Comparison of ENCODE assay signal across 8 cellular contexts in genomic region chr1:8818789-8819188, GRCh38. TPM values are rescaled to one million over a fixed set of nuclear protein-coding genes. Genes with fewer than 3 reads are reported as not detected.
A peak's percentile ranks its signal among the peaks of the same experiment; 100 is the strongest.
DNase-seq lines count a peak whose midpoint lies in the region; ATAC-seq, FAIRE-seq and TF ChIP-seq lines count a peak whose summit lies in the region.
"Not testable (repeated sequence)": the region's sequence is repeated elsewhere in the genome, so short reads cannot be mapped to it uniquely, and the experiment has no call there.

No MANE protein-coding gene starts in this region.

- H3K4me1 Mint-ChIP-seq in CD4-positive, alpha-beta T cell (ENCODE audit: low read depth): peaks cover 40% of the 10 kb centered on the region
- peaks cover 37% of the 10 kb centered on the region for H3K4me1 Mint-ChIP-seq in activated naive CD8-positive, alpha-beta T cell treated with anti-CD3 and anti-CD28 coated beads, Interleukin-2, amount 50 U/mL, for 24 hours
- H3K4me1 Mint-ChIP-seq in neural progenitor cell: peaks cover 54% of the 10 kb centered on the region

- H3K4me3 ChIP-seq in Loucy (ENCODE audit: low read length, poor library complexity, severe bottlenecking) (peak overlapping the region; percentile 99), WI38 (ENCODE audit: low read depth, low read length) (peak overlapping the region; percentile 74), keratinocyte (ENCODE audit: control insufficient read depth in 2 of 3, extremely low read depth in 1 of 3, insufficient read depth in 2 of 3, low read depth in 1 of 3, low read length in 3 of 3) (peak overlapping the region in 1 of 3 experiments; percentile 76), stomach (peak overlapping the region in 2 of 4 donors; percentile 66 to 88)
- H3K4me3 ChIP-seq in neural progenitor cell: not testable (repeated sequence)

- ATAC-seq in CD4-positive, alpha-beta T cell (ENCODE audit: poor library complexity); activated naive CD8-positive, alpha-beta T cell treated with anti-CD3 and anti-CD28 coated beads, Interleukin-2, amount 50 U/mL, for 24 hours: not testable (repeated sequence)

- dilution Hi-C loops in keratinocyte (cut with MboI; ENCODE audit: extremely low pct_ligation_motif_present, low sequenced_read_pairs): not testable (repeated sequence)

- H3K4me2 ChIP-seq in Loucy (ENCODE audit: low read depth, low read length, poor library complexity, severe bottlenecking) (peak overlapping the region; percentile 81), keratinocyte (ENCODE audit: control insufficient read depth, extremely low read depth, insufficient read depth, low read depth, low read length) (peak overlapping the region; percentile 99), neural progenitor cell (peak overlapping the region; percentile 94)

- not testable (repeated sequence) for H3K27me3 ChIP-seq in CD4-positive, alpha-beta T cell (ENCODE audit: control insufficient read depth, insufficient read depth, low read length); Loucy (ENCODE audit: insufficient read depth, low read length, poor library complexity, severe bottlenecking); keratinocyte (ENCODE audit: control insufficient read depth, extremely low read depth, insufficient read depth, low read length); neural progenitor cell; stomach

- FAIRE-seq in keratinocyte (lab: Jason Lieb, UNC): not testable (repeated sequence)

- not testable (repeated sequence) for TF ChIP-seq EP300 in stomach (IDR thresholded peaks at IDR 0.05)

- H3K9me3 Mint-ChIP-seq in CD4-positive, alpha-beta T cell; activated naive CD8-positive, alpha-beta T cell treated with anti-CD3 and anti-CD28 coated beads, Interleukin-2, amount 50 U/mL, for 24 hours; neural progenitor cell: not testable (repeated sequence)

- H3K9me2 ChIP-seq in Loucy (replicated peaks; ENCODE audit: low read depth, low read length): not testable (repeated sequence)

- intact Hi-C loops in CD4-positive, alpha-beta T cell (cut with DNase I, micrococcal nuclease): loop anchor here (5.0 to 10.0 kb wide), 5 partner anchors 59 to 1034 kb away; partner anchors contain the start of genes ENO1 (in 1 of the 2), H6PD (in 1 of the 2) and PER3 (in 1 of the 2)
- intact Hi-C loops in stomach (cut with DNase I; ENCODE audit: low total_unique reads): not testable (repeated sequence)

- H3K27ac Mint-ChIP-seq in CD4-positive, alpha-beta T cell: peak overlapping the region; percentile 86
- H3K27ac Mint-ChIP-seq in activated naive CD8-positive, alpha-beta T cell treated with anti-CD3 and anti-CD28 coated beads, Interleukin-2, amount 50 U/mL, for 24 hours: peak overlapping the region; percentile 91
- peak overlapping the region; percentile 97 for H3K27ac Mint-ChIP-seq in neural progenitor cell

- not testable (repeated sequence) for H3F3A ChIP-seq in Loucy (ENCODE audit: low read depth)
- H3F3A ChIP-seq in neural progenitor cell (ENCODE audit: low read depth): peaks cover 31% of the 10 kb centered on the region

- not testable (repeated sequence) for H3K9me1 ChIP-seq in keratinocyte (ENCODE audit: control insufficient read depth, extremely low read depth, insufficient read depth, low read length)

- WGBS in stomach, 5 donors: 81 to 88% (median 85%) methylated on average over 10 to 13 of the region's 13 CpGs

- TF ChIP-seq POLR2A in stomach (IDR thresholded peaks at IDR 0.05): not testable (repeated sequence)

- H3K36me3 ChIP-seq in Loucy (ENCODE audit: insufficient read depth, low read length); keratinocyte (ENCODE audit: control insufficient read depth in 2 of 2, extremely low read depth in 1 of 2, insufficient read depth in 2 of 2, low read length in 2 of 2); neural progenitor cell; stomach: not testable (repeated sequence)

- H3K79me2 ChIP-seq in Loucy (ENCODE audit: insufficient read depth, low read length) (peaks cover 36% of the 10 kb centered on the region), keratinocyte (ENCODE audit: control insufficient read depth, insufficient read depth, low read length) (peaks cover 24% of the 10 kb centered on the region), neural progenitor cell (ENCODE audit: low read depth) (peaks cover 35% of the 10 kb centered on the region)

- DNase-seq in CD4-positive, alpha-beta T cell; activated naive CD8-positive, alpha-beta T cell treated with anti-CD3 and anti-CD28 coated beads, Interleukin-2, amount 50 U/mL, for 24 hours; epithelial cell of prostate (ENCODE audit: low read depth, low spot score); keratinocyte (ENCODE audit: low read depth, low spot score); neural progenitor cell (ENCODE audit: low spot score); stomach: not testable (repeated sequence)

- peak overlapping the region; percentile 96; the same call in 1 of the 2 replicates for H2AFZ ChIP-seq in Loucy (ENCODE audit: low read length)
- not testable (repeated sequence) for H2AFZ ChIP-seq in keratinocyte (ENCODE audit: control insufficient read depth, low read length); neural progenitor cell (replicated peaks)

- H3K27ac ChIP-seq in CD4-positive, alpha-beta T cell (ENCODE audit: low read depth, low read length); keratinocyte (ENCODE audit: control insufficient read depth, insufficient read depth, low read length); neural progenitor cell: not testable (repeated sequence)
- peak overlapping the region; percentile 92 for H3K27ac ChIP-seq in epithelial cell of prostate
- peak overlapping the region in 3 of 5 donors; percentile 92 to 98 (median 96) for H3K27ac ChIP-seq in stomach

- CTCF ChIA-PET in CD4-positive, alpha-beta T cell (lab: Charles Lee): not testable (repeated sequence)

- H3K27me3 Mint-ChIP-seq in CD4-positive, alpha-beta T cell: peaks cover 11% of the 10 kb centered on the region
- not testable (repeated sequence) for H3K27me3 Mint-ChIP-seq in activated naive CD8-positive, alpha-beta T cell treated with anti-CD3 and anti-CD28 coated beads, Interleukin-2, amount 50 U/mL, for 24 hours
- peaks cover 10% of the 10 kb centered on the region for H3K27me3 Mint-ChIP-seq in neural progenitor cell (ENCODE audit: insufficient read depth, low read depth)

- TF ChIP-seq CTCF in CD4-positive, alpha-beta T cell (IDR thresholded peaks at IDR 0.05); Loucy (conservative IDR thresholded peaks at IDR 0.05; ENCODE audit: low read length); WI38 (IDR thresholded peaks at IDR 0.05; ENCODE audit: low read depth, low read length); keratinocyte (optimal IDR thresholded peaks at IDR 0.05 in 1 of 3, IDR thresholded peaks at IDR 0.05 in 1 of 3, conservative IDR thresholded peaks at IDR 0.05 in 1 of 3; ENCODE audit: extremely low read depth in 1 of 3, insufficient read depth in 2 of 3, low read length in 3 of 3); neural progenitor cell (IDR thresholded peaks at IDR 0.05); stomach (IDR thresholded peaks at IDR 0.05): not testable (repeated sequence)

- H3K4me1 ChIP-seq in Loucy (ENCODE audit: insufficient read depth, low read length, poor library complexity, severe bottlenecking): peaks cover 36% of the 10 kb centered on the region
- H3K4me1 ChIP-seq in keratinocyte (ENCODE audit: control insufficient read depth, extremely low read depth, insufficient read depth, low read length): peaks cover 28% of the 10 kb centered on the region
- peaks cover 20% of the 10 kb centered on the region for H3K4me1 ChIP-seq in neural progenitor cell
- H3K4me1 ChIP-seq in stomach: peaks cover 37 to 56% (median 48%) of the 10 kb centered on the region in 4 donors

- peak overlapping the region; percentile 79 for H3K9ac ChIP-seq in Loucy (ENCODE audit: low read depth, low read length, poor library complexity, severe bottlenecking)
- not testable (repeated sequence) for H3K9ac ChIP-seq in keratinocyte (ENCODE audit: control insufficient read depth, extremely low read depth, insufficient read depth, low read length); neural progenitor cell

- peak overlapping the region; percentile 92 for H3K4me3 Mint-ChIP-seq in CD4-positive, alpha-beta T cell
- peak overlapping the region; percentile 85 for H3K4me3 Mint-ChIP-seq in activated naive CD8-positive, alpha-beta T cell treated with anti-CD3 and anti-CD28 coated beads, Interleukin-2, amount 50 U/mL, for 24 hours
- peak overlapping the region; percentile 90 for H3K4me3 Mint-ChIP-seq in neural progenitor cell

- not testable (repeated sequence) for H3K9me3 ChIP-seq in CD4-positive, alpha-beta T cell (ENCODE audit: control insufficient read depth, low read length); Loucy (ENCODE audit: insufficient read depth, low read depth, low read length); keratinocyte (ENCODE audit: control insufficient read depth, low read depth, low read length); neural progenitor cell (ENCODE audit: low read depth); stomach

- POLR2A ChIA-PET in CD4-positive, alpha-beta T cell (lab: Charles Lee): not testable (repeated sequence)

- H4K20me1 ChIP-seq in Loucy (ENCODE audit: insufficient read depth, low read length, poor library complexity, severe bottlenecking) (peaks cover 31% of the 10 kb centered on the region), neural progenitor cell (ENCODE audit: low read depth) (peaks cover 19% of the 10 kb centered on the region)
- not testable (repeated sequence) for H4K20me1 ChIP-seq in keratinocyte (ENCODE audit: control insufficient read depth, extremely low read depth, insufficient read depth, low read length)

- peaks cover 13% of the 10 kb centered on the region for H3K36me3 Mint-ChIP-seq in CD4-positive, alpha-beta T cell (ENCODE audit: low read depth)
- H3K36me3 Mint-ChIP-seq in activated naive CD8-positive, alpha-beta T cell treated with anti-CD3 and anti-CD28 coated beads, Interleukin-2, amount 50 U/mL, for 24 hours (ENCODE audit: low read depth); neural progenitor cell: not testable (repeated sequence)

RNA-seq across cellular contexts. Expression of gene RERE, which starts 1.3 kb away (rescaled TPM):
- 10 to 100 TPM; 78.4 to 84.0 TPM for total RNA-seq in CD4-positive, alpha-beta T cell
- polyA plus RNA-seq in keratinocyte (2.8 to 3.8 TPM (median 3.6 TPM) in 3 replicates), stomach (10 to 100 TPM; 15.6 to 21.6 (median 18.0) TPM)
- 32.8 TPM for polyA plus RNA-seq in keratinocyte (2011; ENCODE audit: low read depth)
- polyA plus RNA-seq in keratinocyte (2011; cell fraction: cytosol; rRNA removed): 8.1 and 10.5 TPM in 2 replicates
- polyA plus RNA-seq in keratinocyte (2011; cell fraction: nucleus; rRNA removed): 26.3 and 30.2 TPM in 2 replicates
- 13.7 and 17.2 TPM in 2 replicates for polyA plus RNA-seq in keratinocyte (2012; ENCODE audit: low replicate concordance)
- polyA minus RNA-seq in keratinocyte: 22.0 to 29.9 TPM (median 28.0 TPM) in 3 replicates
- 28.6 TPM for polyA minus RNA-seq in keratinocyte (2011; cell fraction: cytosol; rRNA and poly(A)+ RNA removed)
- polyA minus RNA-seq in keratinocyte (2011; cell fraction: nucleus; rRNA and poly(A)+ RNA removed): 16.4 and 51.3 TPM in 2 replicates
- total RNA-seq in neural progenitor cell (ENCODE audit: low replicate concordance) (29.8 and 46.5 TPM in 2 replicates), stomach (100 to 1,000 TPM in 2 of 5 donors, 10 to 100 TPM in 3; 75.0 to 198 (median 99.2) TPM)

RNA-seq across cellular contexts. Expression of gene ENO1, which starts 59.7 kb away (rescaled TPM):
- 100 to 1,000 TPM; 120 to 129 TPM for total RNA-seq in CD4-positive, alpha-beta T cell
- polyA plus RNA-seq in keratinocyte (1,831 to 2,152 TPM (median 1,908 TPM) in 3 replicates), stomach (100 to 1,000 TPM; 271 to 577 (median 338) TPM)
- polyA plus RNA-seq in keratinocyte (2011; ENCODE audit: low read depth): 5,319 TPM
- 1,516 and 1,792 TPM in 2 replicates for polyA plus RNA-seq in keratinocyte (2011; cell fraction: cytosol; rRNA removed)
- polyA plus RNA-seq in keratinocyte (2011; cell fraction: nucleus; rRNA removed): 1,367 and 1,540 TPM in 2 replicates
- polyA plus RNA-seq in keratinocyte (2012; ENCODE audit: low replicate concordance): 973 and 2,209 TPM in 2 replicates
- 2,026 to 2,762 TPM (median 2,694 TPM) in 3 replicates for polyA minus RNA-seq in keratinocyte
- 1,962 TPM for polyA minus RNA-seq in keratinocyte (2011; cell fraction: cytosol; rRNA and poly(A)+ RNA removed)
- polyA minus RNA-seq in keratinocyte (2011; cell fraction: nucleus; rRNA and poly(A)+ RNA removed): 651 and 812 TPM in 2 replicates
- total RNA-seq in neural progenitor cell (ENCODE audit: low replicate concordance) (1,414 and 2,157 TPM in 2 replicates), stomach (100 to 1,000 TPM; 206 to 463 (median 362) TPM)
